Comparison of ENCODE assay signal across 14 cellular contexts in genomic region chr6:150352321-150353296, GRCh38. TPM values are rescaled to one million over a fixed set of nuclear protein-coding genes. Genes with fewer than 3 reads are reported as not detected.
DNase-seq lines count a peak whose midpoint lies in the region; ATAC-seq and TF ChIP-seq lines count a peak whose summit lies in the region.
"Had no signal": no experiment of that assay in that cellular context is flagged by ENCODE, and none has a peak within 500 bp of the region (broad histone marks: within the 10 kb centered on the region; RNA-seq: fewer than 3 reads in every experiment).

No MANE protein-coding gene starts in this region.

- H3K27ac ChIP-seq in brain microvascular endothelial cell, result peak overlapping the region; percentile 13
- H3K27ac ChIP-seq: lower lobe of right lung, neural progenitor cell had no signal

- no peak for ATAC-seq in HG03175 (IDR thresholded peaks at IDR 0.05; ENCODE audit: unreplicated experiment)
- ATAC-seq: CD8-positive, alpha-beta T cell had no signal

- H3K27me3 ChIP-seq in brain microvascular endothelial cell (replicated peaks), result no peaks in the 10 kb centered on the region
- H3K27me3 ChIP-seq: neural progenitor cell had no signal

- DNase-seq in AG10803 (ENCODE audit: low read depth) (peak; percentile 87), LHCN-M2 (ENCODE audit: low read depth) (peak; percentile 2), brain microvascular endothelial cell (peak; percentile 85), left kidney (ENCODE audit: low read depth, low spot score) (peak; percentile 39), GM19238 (ENCODE audit: insufficient read length, low spot score) (no peak), amniotic stem cell (lab: John Stamatoyannopoulos, UW) (no peak), NCI-H2227 treated with DMSO at 0.1 percent for 48 hours (lab: John Stamatoyannopoulos, UW) (no peak)
- DNase-seq: activated CD4-positive, alpha-beta memory T cell treated with anti-CD3 and anti-CD28 coated beads for 36 hours; activated naive CD4-positive, alpha-beta T cell treated with anti-CD3 and anti-CD28 coated beads for 36 hours; CD8-positive, alpha-beta T cell; lower lobe of right lung; NCI-H2107 had no signal

- in situ Hi-C loops in brain microvascular endothelial cell (cut with HindIII; ENCODE audit: low pct_ligation_motif_present, low sequenced_read_pairs), result no loop called here

- TF ChIP-seq CTCF in AG10803 (conservative IDR thresholded peaks at IDR 0.05; ENCODE audit: low read length), result peak; percentile 25
- peak; percentile 31 for TF ChIP-seq CTCF in brain microvascular endothelial cell (IDR thresholded peaks at IDR 0.05; ENCODE audit: low read depth, low read length, missing control alignments)

- no peak overlapping the region for H3K4me3 ChIP-seq in AG10803 (ENCODE audit: low read length)
- H3K4me3 ChIP-seq in brain microvascular endothelial cell (ENCODE audit: low read depth, low read length), result no peak overlapping the region
- H3K4me3 ChIP-seq: lower lobe of right lung, neural progenitor cell had no signal

- no peaks in the 10 kb centered on the region for H3K36me3 ChIP-seq in brain microvascular endothelial cell (replicated peaks)
- H3K36me3 ChIP-seq: lower lobe of right lung, neural progenitor cell had no signal

RNA-seq across cellular contexts. Expression of gene IYD, which starts 16.2 kb away (rescaled TPM):
- under 0.01 TPM in 1 of 2 replicates, not detected in the other for total RNA-seq in LHCN-M2 (2014; rRNA removed)
- not detected for polyA plus RNA-seq in LHCN-M2 (2012)
- total RNA-seq: activated CD4-positive, alpha-beta memory T cell treated with anti-CD3 and anti-CD28 coated beads for 36 hours; activated naive CD4-positive, alpha-beta T cell treated with anti-CD3 and anti-CD28 coated beads for 36 hours; CD8-positive, alpha-beta T cell had no signal

Comparison
In these comparisons a context has a peak if more than half of its experiments do, and no peak if none do; other contexts are left out.
1. DNase-seq: peak in AG10803 (single experiment), LHCN-M2 (single experiment), brain microvascular endothelial cell (single experiment) and left kidney (single experiment); none in GM19238 (single experiment), amniotic stem cell (single experiment) and NCI-H2227 treated with DMSO at 0.1 percent for 48 hours (single experiment).